ENCODE assay signal across 14 cellular contexts in the genomic region with DNA sequence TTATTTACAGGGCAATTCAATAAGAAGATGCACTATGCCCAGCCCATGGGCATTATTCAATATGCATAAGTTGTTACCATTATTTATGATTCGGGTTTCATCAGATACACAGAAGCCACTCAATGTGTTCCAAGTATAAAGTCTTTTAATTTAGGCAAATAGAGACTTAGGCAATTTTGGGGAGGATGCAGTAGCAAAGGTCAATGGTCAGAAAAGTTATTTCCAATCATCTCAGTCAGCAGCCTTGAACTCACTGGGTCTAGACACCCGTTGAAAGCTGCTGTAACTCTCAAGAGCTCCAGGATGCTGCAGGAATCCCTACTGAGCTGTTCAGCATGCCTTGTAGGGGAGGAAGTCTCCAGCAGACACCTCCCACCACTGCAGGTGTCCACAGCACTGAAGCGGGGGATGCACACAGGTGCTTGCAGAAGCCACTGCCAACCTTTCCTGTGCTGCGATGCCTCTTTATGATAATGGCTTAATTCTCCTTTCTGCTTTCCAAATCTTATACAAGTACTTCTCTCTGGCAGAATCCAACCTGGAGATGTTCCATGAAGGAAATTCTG.
A peak's percentile ranks its signal among the peaks of the same experiment; 100 is the strongest.
DNase-seq lines count a peak whose midpoint lies in the region; ATAC-seq lines count a peak whose summit lies in the region.
"Had no signal": no experiment of that assay in that cellular context is flagged by ENCODE, and none has a peak within 500 bp of the region (broad histone marks: within the 10 kb centered on the region; RNA-seq: fewer than 3 reads in every experiment).

No MANE protein-coding gene starts in this region.

- DNase-seq in NCI-H1417 (lab: John Stamatoyannopoulos, UW) (peak in 2 of 3 experiments; percentile 0 to 17), NCI-H1417 treated with DMSO at 0.1 percent for 48 hours (lab: John Stamatoyannopoulos, UW) (no peak), COR-L47 (lab: John Stamatoyannopoulos, UW) (peak; percentile 0), NCI-H69 (lab: John Stamatoyannopoulos, UW) (peak; percentile 32), left lobe of liver (ENCODE audit: low spot score) (no peak), cerebellum (ENCODE audit: low spot score) (no peak), retina (no peak)
- DNase-seq: AML-193; Calu3; CD4-positive, alpha-beta T cell; DMS79 treated with DMSO at 0.1 percent for 48 hours; GF-D8; HCEC 1CT had no signal

- peak; percentile 81 for ATAC-seq in left lobe of liver
- ATAC-seq: A549 had no signal

Comparison
In these comparisons a context has a peak if more than half of its experiments do, and no peak if none do; other contexts are left out.
1. DNase-seq: peak in NCI-H1417 (2 of 3), COR-L47 (single experiment) and NCI-H69 (single experiment); none in NCI-H1417 treated with DMSO at 0.1 percent for 48 hours (single experiment), left lobe of liver (single experiment), cerebellum (single experiment) and retina (single experiment).